Comparison of ENCODE assay signal across 2 cellular contexts in genomic region chr13:59666504-59666903, GRCh38.
A peak's percentile ranks its signal among the peaks of the same experiment; 100 is the strongest.
TF ChIP-seq lines count a peak whose summit lies in the region.

No MANE protein-coding gene starts in this region.

TF ChIP-seq in endothelial cell of umbilical vein, 7 proteins besides CTCF, POLR2A, EP300 and RAD21 (continued from another document):
- TF ChIP-seq POLR2AphosphoS5 (IDR thresholded peaks at IDR 0.05; ENCODE audit: insufficient read depth, low read depth, low read length) (no peak), GATA2 (IDR thresholded peaks at IDR 0.05; ENCODE audit: insufficient read depth, insufficient read length, low read depth, low read length) (peak; percentile 31)

TF ChIP-seq in neural cell, 6 proteins besides CTCF, POLR2A, EP300 and RAD21 (continued from another document):
- no peak for TF ChIP-seq REST (IDR thresholded peaks at IDR 0.05; ENCODE audit: borderline replicate concordance)
